15 cellular contexts compared by ENCODE assay signal in genomic region chr18:63264871-63265270, GRCh38. TPM values are rescaled to one million over a fixed set of nuclear protein-coding genes. Genes with fewer than 3 reads are reported as not detected.
DNase-seq lines count a peak whose midpoint lies in the region.
"Had no signal": no experiment of that assay in that cellular context is flagged by ENCODE, and none has a peak within 500 bp of the region (broad histone marks: within the 10 kb centered on the region; RNA-seq: fewer than 3 reads in every experiment).

No MANE protein-coding gene starts in this region.

- DNase-seq in DMS 273 (lab: John Stamatoyannopoulos, UW; ENCODE audit: unreplicated experiment) (peak; percentile 47), DMS 273 treated with DMSO at 0.1 percent for 48 hours (lab: John Stamatoyannopoulos, UW) (no peak), NCI-H146 treated with DMSO at 0.1 percent for 48 hours (lab: John Stamatoyannopoulos, UW; ENCODE audit: unreplicated experiment) (peak; percentile 79), NCI-H69 (lab: John Stamatoyannopoulos, UW) (peak; percentile 99), myocyte (ENCODE audit: low read depth) (peak; percentile 42), C1 segment of cervical spinal cord (lab: John Stamatoyannopoulos, UW) (no peak), EL (no peak)
- DNase-seq in activated CD8-positive, alpha-beta memory T cell treated with anti-CD3 and anti-CD28 coated beads, Interleukin-2, amount 50 U/mL, for 4 hours: no peak
- DNase-seq: activated CD4-positive, alpha-beta memory T cell treated with anti-CD3 and anti-CD28 coated beads for 36 hours; H9; NCI-H226; nephron progenitor cell; Peyer's patch; retina; transverse colon had no signal

RNA-seq across cellular contexts. Expression of gene BCL2, which starts 54.7 kb away (rescaled TPM):
- total RNA-seq in myocyte: 2.2 and 4.2 TPM in 2 replicates
- polyA plus RNA-seq in myocyte (2012): 1.7 TPM

Comparison
In these comparisons a context has a peak if more than half of its experiments do, and no peak if none do; other contexts are left out.
1. DNase-seq: peak in DMS 273 (single experiment), NCI-H146 treated with DMSO at 0.1 percent for 48 hours (single experiment), NCI-H69 (single experiment) and myocyte (single experiment); none in DMS 273 treated with DMSO at 0.1 percent for 48 hours (single experiment), C1 segment of cervical spinal cord (0 of 14), EL (single experiment) and activated CD8-positive, alpha-beta memory T cell treated with anti-CD3 and anti-CD28 coated beads, Interleukin-2, amount 50 U/mL, for 4 hours (single experiment).